In the genomic region with DNA sequence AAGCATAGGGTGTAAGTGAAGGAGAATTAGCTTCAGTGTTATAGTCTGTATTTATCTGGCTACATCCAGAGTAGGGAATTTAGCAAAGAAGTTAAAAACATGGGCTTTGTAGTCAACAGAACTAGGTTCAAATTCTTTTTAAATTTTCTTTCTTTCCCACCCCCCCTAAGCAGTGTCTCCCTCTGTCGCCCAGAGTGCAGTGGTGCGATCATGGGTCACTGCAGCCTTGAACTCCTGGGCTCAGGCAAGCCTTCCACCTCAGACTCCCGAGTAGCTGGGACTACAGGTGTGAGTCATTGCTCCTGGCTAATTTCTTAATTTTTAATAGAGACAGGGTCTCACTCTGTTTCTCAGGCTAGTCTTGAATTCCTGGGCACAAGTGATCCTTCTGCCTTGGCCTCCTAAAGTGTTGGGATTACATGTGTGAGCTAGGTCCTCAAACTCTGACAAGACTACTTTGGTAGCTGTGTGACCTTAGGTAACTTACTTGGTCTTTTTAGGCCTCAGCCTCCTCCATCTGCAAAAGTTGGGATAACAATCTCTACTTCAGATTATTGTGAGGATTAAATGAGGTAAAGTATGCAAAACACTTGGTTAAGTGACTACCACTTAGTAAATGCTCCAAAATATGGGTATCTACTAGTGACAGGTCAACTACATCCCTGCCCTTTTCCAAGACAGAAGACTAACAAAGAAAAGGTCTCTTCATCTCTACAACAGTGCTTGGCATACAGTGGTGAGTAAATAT, we compare ENCODE assay signal across 1 cellular context.
TF ChIP-seq lines count a peak whose summit lies in the region.

No MANE protein-coding gene starts in this region.

TF ChIP-seq in K562, 482 proteins besides CTCF, POLR2A, EP300 and RAD21:
- TF ChIP-seq CREB1 (IDR thresholded peaks at IDR 0.05) (no peak), CREB1 (CRISPR knock-in tag; IDR thresholded peaks at IDR 0.05) (no peak), KLF16 (IDR thresholded peaks at IDR 0.05) (no peak), ZNF165 (CRISPR knock-in tag; IDR thresholded peaks at IDR 0.05; ENCODE audit: borderline replicate concordance) (no peak), BMI1 (IDR thresholded peaks at IDR 0.05; ENCODE audit: low read length) (no peak), SMC3 (conservative IDR thresholded peaks at IDR 0.05; ENCODE audit: insufficient read depth, low read depth, low read length) (peak; percentile 42; the same call in 1 of the 2 replicates), ZBED1 (IDR thresholded peaks at IDR 0.05) (no peak)
- TF ChIP-seq, protein P1, sequence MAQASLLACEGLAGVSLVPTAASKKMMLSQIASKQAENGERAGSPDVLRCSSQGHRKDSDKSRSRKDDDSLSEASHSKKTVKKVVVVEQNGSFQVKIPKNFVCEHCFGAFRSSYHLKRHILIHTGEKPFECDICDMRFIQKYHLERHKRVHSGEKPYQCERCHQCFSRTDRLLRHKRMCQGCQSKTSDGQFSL (CRISPR knock-in tag; IDR thresholded peaks at IDR 0.05): peak; percentile 68; the same call in 1 of the 2 replicates
- TF ChIP-seq, protein P1 (tag; IDR thresholded peaks at IDR 0.05): peak in 1 of 2 experiments; percentile 80; a peak in 2 of 4 replicates
